Comparison of ENCODE assay signal across 8 cellular contexts in the genomic region with DNA sequence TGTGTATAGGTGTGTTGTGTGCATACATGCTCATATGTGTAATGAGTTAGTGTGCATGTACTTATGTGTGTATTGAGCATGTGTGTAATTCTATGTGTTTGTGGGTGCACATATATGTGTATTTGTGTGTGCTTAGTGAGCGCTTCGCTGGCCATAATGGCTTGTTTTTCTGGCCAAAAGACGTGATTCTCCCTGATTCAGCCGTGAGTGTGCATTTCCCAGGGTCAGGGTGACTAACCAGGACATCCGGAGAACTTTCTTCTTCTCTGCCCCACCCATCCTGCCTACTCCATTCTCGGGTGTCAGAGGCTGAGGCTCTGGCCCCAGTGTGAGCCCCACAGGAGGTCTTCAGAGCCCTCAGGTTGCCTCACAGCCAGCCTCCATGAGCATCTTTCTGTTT. TPM values are rescaled to one million over a fixed set of nuclear protein-coding genes. Genes with fewer than 3 reads are reported as not detected.
DNase-seq lines count a peak whose midpoint lies in the region; ATAC-seq and TF ChIP-seq lines count a peak whose summit lies in the region.
"Not testable (repeated sequence)": the region's sequence is repeated elsewhere in the genome, so short reads cannot be mapped to it uniquely, and the experiment has no call there.

No MANE protein-coding gene starts in this region.

- in situ Hi-C loops in ACHN (cut with HindIII; ENCODE audit: low pct_ligation_motif_present, low pct_unique_long_range_greater_than_20kb, low sequenced_read_pairs): not testable (repeated sequence)

- peak; percentile 90 for ATAC-seq in RWPE2 (ENCODE audit: low read depth)

- not testable (repeated sequence) for H3K36me3 ChIP-seq in RWPE2 (ENCODE audit: low read depth)

- not testable (repeated sequence) for TF ChIP-seq CTCF in RWPE2 (IDR thresholded peaks at IDR 0.05; ENCODE audit: poor library complexity, severe bottlenecking); fibroblast of pulmonary artery (IDR thresholded peaks at IDR 0.05; ENCODE audit: low read length, missing control alignments)

- DNase-seq in ACHN (peak; percentile 5), HCEC 1CT (peak; percentile 54), M059J (ENCODE audit: low read depth) (peak; percentile 31), amniotic epithelial cell (ENCODE audit: low read depth) (peak; percentile 15), dermis blood vessel endothelial cell (peak; percentile 31), fibroblast of pulmonary artery (ENCODE audit: low read depth) (peak; percentile 30), renal cortical epithelial cell (ENCODE audit: low read depth) (peak; percentile 43)
- DNase-seq in RWPE2 (ENCODE audit: low spot score): not testable (repeated sequence)

- not testable (repeated sequence) for H3K9me3 ChIP-seq in RWPE2 (ENCODE audit: severe bottlenecking)

- not testable (repeated sequence) for H3K4me1 ChIP-seq in RWPE2 (ENCODE audit: insufficient read depth, poor library complexity, severe bottlenecking)

- H3K4me3 ChIP-seq in RWPE2 (ENCODE audit: severe bottlenecking); fibroblast of pulmonary artery (replicated peaks; ENCODE audit: low read depth, low read length): not testable (repeated sequence)

- H3K27me3 ChIP-seq in RWPE2 (ENCODE audit: insufficient read depth, poor library complexity, severe bottlenecking): not testable (repeated sequence)

- H3K27ac ChIP-seq in RWPE2 (ENCODE audit: poor library complexity, severe bottlenecking): not testable (repeated sequence)

RNA-seq across cellular contexts. Expression of a gene that starts 25.6 kb away (rescaled TPM):
- 0.59 and 3.2 TPM in 2 replicates for total RNA-seq in M059J (2014; rRNA removed; shearing (Covaris generic))
- total RNA-seq in dermis blood vessel endothelial cell (0.51 and 1.4 TPM in 2 replicates), renal cortical epithelial cell (0.87 and 6.9 TPM in 2 replicates)
